Comparison of ENCODE assay signal across 9 cellular contexts in the genomic region with DNA sequence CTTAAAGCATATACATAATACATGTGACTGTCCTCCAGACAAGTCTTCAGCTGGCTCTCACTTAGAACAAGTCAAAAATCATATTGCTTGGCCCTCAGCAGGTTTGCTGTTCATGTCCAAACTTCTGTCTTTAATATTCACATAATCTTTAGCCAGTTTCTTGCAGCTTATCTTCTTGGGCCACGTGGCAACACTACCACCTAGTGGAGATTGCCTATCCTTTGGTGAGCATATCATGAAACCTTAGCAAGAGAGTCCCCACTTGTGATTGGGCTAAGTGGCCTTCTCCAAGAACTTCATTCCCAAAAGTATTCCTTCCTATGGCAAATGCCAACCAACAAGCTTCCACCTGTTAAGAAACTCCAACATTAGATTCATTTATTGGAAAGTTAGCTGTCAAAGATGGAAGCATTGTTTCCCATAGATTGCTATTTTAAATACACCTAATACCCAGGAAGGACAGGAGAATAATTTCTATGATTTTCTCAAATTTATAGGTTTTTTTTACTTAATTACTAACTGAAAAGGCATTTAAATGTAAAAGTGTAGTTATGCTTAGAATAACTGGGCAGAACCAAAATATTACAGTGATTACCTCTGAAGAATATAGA.
A peak's percentile ranks its signal among the peaks of the same experiment; 100 is the strongest.
DNase-seq lines count a peak whose midpoint lies in the region; ATAC-seq and TF ChIP-seq lines count a peak whose summit lies in the region.
"Had no signal": no experiment of that assay in that cellular context is flagged by ENCODE, and none has a peak within 500 bp of the region (broad histone marks: within the 10 kb centered on the region; RNA-seq: fewer than 3 reads in every experiment).

No MANE protein-coding gene starts in this region.

- POLR2A ChIA-PET in BJ (lab: Charles Lee): no interaction called here

- no peak overlapping the region for H3K4me3 ChIP-seq in BJ (ENCODE audit: low read depth, low read length)
- H3K4me3 ChIP-seq in right cardiac atrium (ENCODE audit: low read length): no peak overlapping the region

- H3K36me3 Mint-ChIP-seq in activated naive CD8-positive, alpha-beta T cell treated with anti-CD3 and anti-CD28 coated beads for 36 hours: no peaks in the 10 kb centered on the region
- H3K36me3 Mint-ChIP-seq in immature natural killer cell: no peaks in the 10 kb centered on the region

- no peak overlapping the region for H3K27ac ChIP-seq in right cardiac atrium (ENCODE audit: low read length)

- H3K27me3 ChIP-seq in BJ (ENCODE audit: control insufficient read depth, insufficient read depth, low read length): no peaks in the 10 kb centered on the region
- H3K27me3 ChIP-seq in right cardiac atrium (ENCODE audit: control insufficient read depth, insufficient read depth): no peaks in the 10 kb centered on the region

- CTCF ChIA-PET in BJ (lab: Yijun Ruan, JAX): interaction anchor here (0.8 to 1.6 kb wide), 10 partner anchors 8 to 1177 kb away, joined by 3 to 7 read pairs (median 3); no protein-coding TSS in a partner anchor

- no peaks in the 10 kb centered on the region for H3K4me1 ChIP-seq in right cardiac atrium (ENCODE audit: control insufficient read depth, insufficient read depth, low read length)

- no peak overlapping the region for H3K4me3 Mint-ChIP-seq in activated naive CD8-positive, alpha-beta T cell treated with anti-CD3 and anti-CD28 coated beads for 36 hours
- H3K4me3 Mint-ChIP-seq in immature natural killer cell: no peak overlapping the region
- H3K4me3 Mint-ChIP-seq: activated B cell treated with CpG ODN at 0.5 μM for 24 hours had no signal

- ATAC-seq in GM18502 (IDR thresholded peaks at IDR 0.05; ENCODE audit: poor library complexity, unreplicated experiment): peak; percentile 94
- ATAC-seq in HG02840 (IDR thresholded peaks at IDR 0.05; ENCODE audit: low FRiP score, unreplicated experiment): peak; percentile 75
- peak; percentile 51 to 55 for ATAC-seq in right cardiac atrium

- 3% methylated on average over 1 of the region's 1 CpG for WGBS in right cardiac atrium

- no peaks in the 10 kb centered on the region for H3K9me3 ChIP-seq in right cardiac atrium (ENCODE audit: control insufficient read depth, low read length)

- no peak overlapping the region for H3K27ac Mint-ChIP-seq in activated naive CD8-positive, alpha-beta T cell treated with anti-CD3 and anti-CD28 coated beads for 36 hours
- H3K27ac Mint-ChIP-seq in immature natural killer cell: no peak overlapping the region
- H3K27ac Mint-ChIP-seq: activated B cell treated with CpG ODN at 0.5 μM for 24 hours had no signal

- intact Hi-C loops in right cardiac atrium (cut with DNase I): no loop called here

- no peaks in the 10 kb centered on the region for H3K27me3 Mint-ChIP-seq in activated naive CD8-positive, alpha-beta T cell treated with anti-CD3 and anti-CD28 coated beads for 36 hours
- H3K27me3 Mint-ChIP-seq in immature natural killer cell (ENCODE audit: low read depth in 3 of 3): peaks cover 0 to 3% (median 0%) of the 10 kb centered on the region in 3 donors
- H3K27me3 Mint-ChIP-seq: activated B cell treated with CpG ODN at 0.5 μM for 24 hours had no signal

- no peaks in the 10 kb centered on the region for H3K36me3 ChIP-seq in BJ (ENCODE audit: control insufficient read depth, insufficient read depth, low read length)

- H3K9me3 Mint-ChIP-seq in activated naive CD8-positive, alpha-beta T cell treated with anti-CD3 and anti-CD28 coated beads for 36 hours: no peaks in the 10 kb centered on the region
- peaks cover 0 to 6% (median 0%) of the 10 kb centered on the region in 6 donors for H3K9me3 Mint-ChIP-seq in immature natural killer cell
- H3K9me3 Mint-ChIP-seq: activated B cell treated with CpG ODN at 0.5 μM for 24 hours had no signal

- H3K4me1 Mint-ChIP-seq in activated naive CD8-positive, alpha-beta T cell treated with anti-CD3 and anti-CD28 coated beads for 36 hours: no peaks in the 10 kb centered on the region
- no peaks in the 10 kb centered on the region for H3K4me1 Mint-ChIP-seq in immature natural killer cell
- H3K4me1 Mint-ChIP-seq: activated B cell treated with CpG ODN at 0.5 μM for 24 hours had no signal

- TF ChIP-seq CTCF in BJ (IDR thresholded peaks at IDR 0.05; ENCODE audit: insufficient read depth, low read depth, low read length): peak; percentile 90

- DNase-seq in BJ (ENCODE audit: low read depth) (peak; percentile 13), NCI-H2029 treated with DMSO at 0.1 percent for 48 hours (lab: John Stamatoyannopoulos, UW) (peak; percentile 4), right cardiac atrium (peak; percentile 56 to 68 (median 67)), immature natural killer cell (no peak)
- peak; percentile 28 for DNase-seq in activated naive CD8-positive, alpha-beta T cell treated with anti-CD3 and anti-CD28 coated beads for 36 hours
- DNase-seq in stimulated activated CD4-positive, alpha-beta T cell treated with anti-CD3 and anti-CD28 coated beads, Interleukin-2, amount 100 ng/mL, for 48 hours: peak; percentile 14 to 25
- DNase-seq: activated B cell treated with CpG ODN at 0.5 μM for 24 hours had no signal

Comparison
In these comparisons a context has a peak if more than half of its experiments do, and no peak if none do; other contexts are left out.
1. DNase-seq: peak in BJ (single experiment), NCI-H2029 treated with DMSO at 0.1 percent for 48 hours (single experiment), activated naive CD8-positive, alpha-beta T cell treated with anti-CD3 and anti-CD28 coated beads for 36 hours (single experiment), right cardiac atrium (3 of 3) and stimulated activated CD4-positive, alpha-beta T cell treated with anti-CD3 and anti-CD28 coated beads, Interleukin-2, amount 100 ng/mL, for 48 hours (2 of 2); none in immature natural killer cell (0 of 3).
2. Peak in every context shown above with its lines, with median percentiles within 50 percentile points of each other: ATAC-seq.